Comparison of ENCODE assay signal across 19 cellular contexts in genomic region chr15:74399100-74399499, GRCh38. TPM values are rescaled to one million over a fixed set of nuclear protein-coding genes. Genes with fewer than 3 reads are reported as not detected.
DNase-seq lines count a peak whose midpoint lies in the region; ATAC-seq and TF ChIP-seq lines count a peak whose summit lies in the region.
"Had no signal": no experiment of that assay in that cellular context is flagged by ENCODE, and none has a peak within 500 bp of the region (broad histone marks: within the 10 kb centered on the region; RNA-seq: fewer than 3 reads in every experiment).

No MANE protein-coding gene starts in this region.

- CTCF ChIA-PET in HCT116 (lab: Charles Lee) = no interaction called here

- H3K27me3 ChIP-seq in HCT116 (ENCODE audit: insufficient read depth, low read length) = no peaks in the 10 kb centered on the region
- no peaks in the 10 kb centered on the region for H3K27me3 ChIP-seq in RWPE2 (ENCODE audit: insufficient read depth, poor library complexity, severe bottlenecking)
- H3K27me3 ChIP-seq: tibial nerve had no signal

- TF ChIP-seq CTCF in HCT116 (IDR thresholded peaks at IDR 0.05 in 2 of 3, conservative IDR thresholded peaks at IDR 0.05 in 1 of 3; ENCODE audit: borderline replicate concordance in 1 of 3, insufficient read depth in 1 of 3, low read depth in 2 of 3, low read length in 2 of 3) = no peak
- no peak for TF ChIP-seq CTCF in RWPE2 (IDR thresholded peaks at IDR 0.05; ENCODE audit: poor library complexity, severe bottlenecking)

- peaks cover 87% of the 10 kb centered on the region for H3K4me1 Mint-ChIP-seq in memory B cell

- no TSS peak for BruUV-seq in HCT116 (replicated peaks; lab: Mats Ljungman, UMichigan)

- H3K4me3 ChIP-seq in HCT116 (replicated peaks in 1 of 2; ENCODE audit: low read depth in 1 of 2, low read length in 2 of 2) (no peak overlapping the region), RWPE2 (ENCODE audit: severe bottlenecking) (no peak overlapping the region)
- H3K4me3 ChIP-seq: mucosa of descending colon, sigmoid colon, tibial nerve had no signal

- H3K9me2 ChIP-seq in HCT116 (ENCODE audit: insufficient read depth) = no peaks in the 10 kb centered on the region

- RAD21 ChIA-PET in HCT116 (lab: Charles Lee; ENCODE audit: low non-redundant PET in 1 of 2, low total read pairs in 2 of 2, uncharacterized antibody in 2 of 2, unreplicated experiment in 2 of 2) = no interaction called here

- H3K27ac Mint-ChIP-seq in memory B cell = peak overlapping the region; percentile 96

- H3K4me3 Mint-ChIP-seq in memory B cell = no peak overlapping the region
- H3K4me3 Mint-ChIP-seq: CD4-positive, alpha-beta memory T cell had no signal

- POLR2A ChIA-PET in HCT116 (lab: Charles Lee) = no interaction called here

- no peak overlapping the region for H3K9ac ChIP-seq in HCT116 (ENCODE audit: low read length)

- ATAC-seq in HCT116 (no peak), RWPE2 (ENCODE audit: low read depth) (no peak), memory B cell (ENCODE audit: low read depth) (no peak)
- ATAC-seq: left cardiac atrium, Right ventricle myocardium inferior had no signal

- intact Hi-C loops in HCT116 (cut with micrococcal nuclease) = no loop called here

- H3K4me1 ChIP-seq in HCT116 (ENCODE audit: control insufficient read depth in 1 of 2, insufficient read depth in 2 of 2, low read length in 2 of 2) (peaks cover 69 to 92% of the 10 kb centered on the region in 2 experiments), RWPE2 (ENCODE audit: insufficient read depth, poor library complexity, severe bottlenecking) (peaks cover 54% of the 10 kb centered on the region)
- H3K4me1 ChIP-seq: sigmoid colon had no signal

- H3K79me2 ChIP-seq in HCT116 (ENCODE audit: insufficient read depth, low read length) = no peaks in the 10 kb centered on the region

- H3K9me3 Mint-ChIP-seq in memory B cell = no peaks in the 10 kb centered on the region
- H3K9me3 Mint-ChIP-seq: CD4-positive, alpha-beta memory T cell had no signal

- no peak for TF ChIP-seq POLR2A in HCT116 (IDR thresholded peaks at IDR 0.05; ENCODE audit: borderline replicate concordance, extremely low read depth, insufficient read depth, insufficient read length)

- no peak overlapping the region for H2AFZ ChIP-seq in HCT116 (ENCODE audit: low read depth, low read length, poor library complexity, severe bottlenecking)

- H3K27ac ChIP-seq in HCT116 (ENCODE audit: low read depth, low read length) = no peak overlapping the region
- peak overlapping the region; percentile 95 for H3K27ac ChIP-seq in RWPE2 (ENCODE audit: poor library complexity, severe bottlenecking)
- H3K27ac ChIP-seq: sigmoid colon had no signal

- H3K36me3 ChIP-seq in HCT116 (ENCODE audit: control insufficient read depth in 1 of 2, insufficient read depth in 2 of 2, low read length in 2 of 2) (no peaks in the 10 kb centered on the region), RWPE2 (ENCODE audit: low read depth) (no peaks in the 10 kb centered on the region)
- H3K36me3 ChIP-seq: sigmoid colon, tibial nerve had no signal

- H3K9me3 ChIP-seq in HCT116 (ENCODE audit: control insufficient read depth in 1 of 2, insufficient read depth in 1 of 2, low read depth in 1 of 2, low read length in 2 of 2) (no peaks in the 10 kb centered on the region), RWPE2 (ENCODE audit: severe bottlenecking) (no peaks in the 10 kb centered on the region)
- H3K9me3 ChIP-seq: mucosa of descending colon, sigmoid colon, tibial nerve had no signal

- H4K20me1 ChIP-seq in HCT116 (ENCODE audit: insufficient read depth) = no peaks in the 10 kb centered on the region

- peak; percentile 27 for DNase-seq in SIG-M5 treated with dmso at 0.1 percent for 504 hours (lab: John Stamatoyannopoulos, UW; ENCODE audit: unreplicated experiment)
- DNase-seq in SIG-M5 (lab: John Stamatoyannopoulos, UW) = no peak
- no peak for DNase-seq in HCT116 (ENCODE audit: low read depth, low spot score)
- DNase-seq in RWPE2 (ENCODE audit: low spot score) = no peak
- no peak for DNase-seq in memory B cell (ENCODE audit: low spot score in 2 of 2)
- DNase-seq in effector CD8-positive, alpha-beta T cell (lab: John Stamatoyannopoulos, UW) = no peak
- no peak for DNase-seq in D341Med (ENCODE audit: low spot score)
- DNase-seq in occipital lobe (lab: John Stamatoyannopoulos, UW) = no peak
- DNase-seq: 8988T; CD4-positive, alpha-beta memory T cell; effector CD4-positive, alpha-beta T cell; left cardiac atrium; mucosa of descending colon; NCI-H2081 treated with DMSO at 0.1 percent for 48 hours; NCI-H524 treated with DMSO at 0.1 percent for 48 hours; sigmoid colon; T-helper 9 cell had no signal

- no peaks in the 10 kb centered on the region for H3K36me3 Mint-ChIP-seq in memory B cell
- H3K36me3 Mint-ChIP-seq: CD4-positive, alpha-beta memory T cell had no signal

- no peaks in the 10 kb centered on the region for H3K27me3 Mint-ChIP-seq in memory B cell
- H3K27me3 Mint-ChIP-seq: CD4-positive, alpha-beta memory T cell had no signal

- TF ChIP-seq RAD21 in HCT116 (IDR thresholded peaks at IDR 0.05; ENCODE audit: low read depth) = no peak

- peak overlapping the region; percentile 79 for H3K4me2 ChIP-seq in HCT116 (ENCODE audit: low read length)

TF ChIP-seq in HCT116, 20 proteins besides CTCF, POLR2A, EP300 and RAD21:
- TF ChIP-seq ZBTB33 (IDR thresholded peaks at IDR 0.05; ENCODE audit: extremely low read depth, insufficient replicate concordance, low read length) (no peak), YY1 (IDR thresholded peaks at IDR 0.05; ENCODE audit: extremely low read depth, insufficient replicate concordance, low read depth, low read length) (no peak), CBX3 (IDR thresholded peaks at IDR 0.05; ENCODE audit: low read depth) (no peak), SIN3A (IDR thresholded peaks at IDR 0.05; ENCODE audit: low read depth) (no peak), JUND (IDR thresholded peaks at IDR 0.05) (no peak), SP1 (IDR thresholded peaks at IDR 0.05; ENCODE audit: low read depth) (no peak), ELF1 (IDR thresholded peaks at IDR 0.05; ENCODE audit: borderline replicate concordance, low read depth) (no peak), MAX (IDR thresholded peaks at IDR 0.05) (no peak)

RNA-seq across cellular contexts. Expression of gene CYP11A1, which starts 31.7 kb away (rescaled TPM):
- total RNA-seq in HCT116 (2021; ENCODE audit: unreplicated experiment) = 0.57 TPM
- polyA plus RNA-seq in HCT116 (2012) = 0.25 and 0.27 TPM in 2 replicates
- not detected for total RNA-seq in occipital lobe
- total RNA-seq: CD4-positive, alpha-beta memory T cell had no signal
- polyA plus RNA-seq: CD4-positive, alpha-beta memory T cell had no signal

RNA-seq across cellular contexts. Expression of gene SEMA7A, which starts 34.7 kb away (rescaled TPM):
- total RNA-seq in HCT116 (2021; ENCODE audit: unreplicated experiment) (13.8 TPM), occipital lobe (51.5 TPM)
- polyA plus RNA-seq in HCT116 (2012) = 11.9 and 16.8 TPM in 2 replicates
